ENCODE assay signal across 8 cellular contexts in genomic region chr1:2300004-2300771, GRCh38.
DNase-seq lines count a peak whose midpoint lies in the region; ATAC-seq and TF ChIP-seq lines count a peak whose summit lies in the region.

No MANE protein-coding gene starts in this region.

- no peaks in the 10 kb centered on the region for H3K9me3 ChIP-seq in fibroblast of lung (ENCODE audit: control insufficient read depth, insufficient read depth, low read depth, low read length)

- H3K9me3 Mint-ChIP-seq in activated CD8-positive, alpha-beta T cell treated with anti-CD3 and anti-CD28 coated beads, Interleukin-2, amount 10 ng/mL, durations not matched to agents 7 days and 5 days (ENCODE audit: insufficient read depth): no peaks in the 10 kb centered on the region

- H3K27me3 ChIP-seq in fibroblast of lung (ENCODE audit: control insufficient read depth, insufficient read depth, low read length): no peaks in the 10 kb centered on the region

- no peaks in the 10 kb centered on the region for H3K27me3 Mint-ChIP-seq in activated CD8-positive, alpha-beta T cell treated with anti-CD3 and anti-CD28 coated beads, Interleukin-2, amount 10 ng/mL, durations not matched to agents 7 days and 5 days (ENCODE audit: low read depth)

- H2AFZ ChIP-seq in fibroblast of lung (ENCODE audit: low read length): no peak overlapping the region

- CTCF ChIA-PET in activated CD8-positive, alpha-beta T cell treated with anti-CD3 and anti-CD28 coated beads, Interleukin-2, amount 10 ng/mL, durations not matched to agents 7 days and 5 days (lab: Charles Lee): interaction anchor here (1.2 to 2.9 kb wide), 4 partner anchors 10 to 105 kb away, joined by 5 to 19 read pairs (median 14); partner anchors contain the start of gene FAAP20

- H3K4me3 ChIP-seq in fibroblast of lung (replicated peaks in 1 of 4; ENCODE audit: control extremely low read depth in 1 of 4, insufficient read depth in 1 of 4, low read depth in 3 of 4, low read length in 4 of 4): peak overlapping the region in 1 of 4 experiments; percentile 1

- peaks cover 67% of the 10 kb centered on the region for H3K4me1 Mint-ChIP-seq in activated CD8-positive, alpha-beta T cell treated with anti-CD3 and anti-CD28 coated beads, Interleukin-2, amount 10 ng/mL, durations not matched to agents 7 days and 5 days (ENCODE audit: low read depth)

- ATAC-seq in GM19452 (IDR thresholded peaks at IDR 0.05; ENCODE audit: unreplicated experiment): peak; percentile 77
- ATAC-seq in HG03439 (IDR thresholded peaks at IDR 0.05; ENCODE audit: unreplicated experiment): peak; percentile 84
- ATAC-seq in activated CD8-positive, alpha-beta T cell treated with anti-CD3 and anti-CD28 coated beads, Interleukin-2, amount 10 ng/mL, durations not matched to agents 7 days and 5 days: peak; percentile 77

- peaks cover 13% of the 10 kb centered on the region for H3K36me3 ChIP-seq in fibroblast of lung (ENCODE audit: control insufficient read depth, insufficient read depth, low read length)

- peak overlapping the region; percentile 7 for H3K4me2 ChIP-seq in fibroblast of lung (ENCODE audit: extremely low read depth, insufficient read depth, low read length)

- peak overlapping the region; percentile 58 for H3K9ac ChIP-seq in fibroblast of lung (ENCODE audit: insufficient read depth, low read length)

- peak overlapping the region; percentile 83 for H3K27ac ChIP-seq in fibroblast of lung (ENCODE audit: insufficient read depth, low read length)

- peak overlapping the region; percentile 99 for H3K27ac Mint-ChIP-seq in activated CD8-positive, alpha-beta T cell treated with anti-CD3 and anti-CD28 coated beads, Interleukin-2, amount 10 ng/mL, durations not matched to agents 7 days and 5 days

- H3K4me3 Mint-ChIP-seq in activated CD8-positive, alpha-beta T cell treated with anti-CD3 and anti-CD28 coated beads, Interleukin-2, amount 10 ng/mL, durations not matched to agents 7 days and 5 days: peak overlapping the region; percentile 73

- no peak for TF ChIP-seq CTCF in fibroblast of lung (conservative IDR thresholded peaks at IDR 0.05 in 1 of 2, IDR thresholded peaks at IDR 0.05 in 1 of 2; ENCODE audit: low read depth in 1 of 2, low read length in 2 of 2)

- POLR2A ChIA-PET in activated CD8-positive, alpha-beta T cell treated with anti-CD3 and anti-CD28 coated beads, Interleukin-2, amount 10 ng/mL, durations not matched to agents 7 days and 5 days (lab: Charles Lee): interaction anchor here (0.6 to 4.3 kb wide), 11 partner anchors 10 to 105 kb away, joined by 3 to 45 read pairs (median 5); partner anchors contain the start of genes FAAP20 and SKI

- H3K36me3 Mint-ChIP-seq in activated CD8-positive, alpha-beta T cell treated with anti-CD3 and anti-CD28 coated beads, Interleukin-2, amount 10 ng/mL, durations not matched to agents 7 days and 5 days (ENCODE audit: low read depth): peaks cover 28% of the 10 kb centered on the region

- peak; percentile 88 for DNase-seq in activated CD8-positive, alpha-beta T cell treated with anti-CD3 and anti-CD28 coated beads, Interleukin-2, amount 10 ng/mL, durations not matched to agents 7 days and 5 days
- DNase-seq in fibroblast of lung (ENCODE audit: low read depth in 2 of 2) (no peak), NCI-H1930 (lab: John Stamatoyannopoulos, UW) (no peak), NCI-H345 treated with DMSO at 0.1 percent for 48 hours (lab: John Stamatoyannopoulos, UW; ENCODE audit: unreplicated experiment) (no peak), GDM1 (lab: John Stamatoyannopoulos, UW) (no peak)
- DNase-seq in stimulated activated CD4-positive, alpha-beta T cell treated with anti-CD3 and anti-CD28 coated beads, Interleukin-4, amount 100 ng/mL, for 24 hours: peak; percentile 82

- H3K79me2 ChIP-seq in fibroblast of lung (ENCODE audit: control insufficient read depth, insufficient read depth, low read length): peaks cover 84% of the 10 kb centered on the region

- H4K20me1 ChIP-seq in fibroblast of lung (ENCODE audit: control insufficient read depth, extremely low read depth, insufficient read depth, low read length): no peaks in the 10 kb centered on the region

- peaks cover 21% of the 10 kb centered on the region for H3K4me1 ChIP-seq in fibroblast of lung (ENCODE audit: control insufficient read depth, extremely low read depth, insufficient read depth, low read length)

Comparison
In these comparisons a context has a peak if more than half of its experiments do, and no peak if none do; other contexts are left out.
1. DNase-seq: peak in activated CD8-positive, alpha-beta T cell treated with anti-CD3 and anti-CD28 coated beads, Interleukin-2, amount 10 ng/mL, durations not matched to agents 7 days and 5 days (single experiment) and stimulated activated CD4-positive, alpha-beta T cell treated with anti-CD3 and anti-CD28 coated beads, Interleukin-4, amount 100 ng/mL, for 24 hours (single experiment); none in fibroblast of lung (0 of 2), NCI-H1930 (0 of 2), NCI-H345 treated with DMSO at 0.1 percent for 48 hours (single experiment) and GDM1 (single experiment).
2. Peak in every context shown above with its lines, with median percentiles within 50 percentile points of each other: ATAC-seq.